17 cellular contexts compared by ENCODE assay signal in the genomic region with DNA sequence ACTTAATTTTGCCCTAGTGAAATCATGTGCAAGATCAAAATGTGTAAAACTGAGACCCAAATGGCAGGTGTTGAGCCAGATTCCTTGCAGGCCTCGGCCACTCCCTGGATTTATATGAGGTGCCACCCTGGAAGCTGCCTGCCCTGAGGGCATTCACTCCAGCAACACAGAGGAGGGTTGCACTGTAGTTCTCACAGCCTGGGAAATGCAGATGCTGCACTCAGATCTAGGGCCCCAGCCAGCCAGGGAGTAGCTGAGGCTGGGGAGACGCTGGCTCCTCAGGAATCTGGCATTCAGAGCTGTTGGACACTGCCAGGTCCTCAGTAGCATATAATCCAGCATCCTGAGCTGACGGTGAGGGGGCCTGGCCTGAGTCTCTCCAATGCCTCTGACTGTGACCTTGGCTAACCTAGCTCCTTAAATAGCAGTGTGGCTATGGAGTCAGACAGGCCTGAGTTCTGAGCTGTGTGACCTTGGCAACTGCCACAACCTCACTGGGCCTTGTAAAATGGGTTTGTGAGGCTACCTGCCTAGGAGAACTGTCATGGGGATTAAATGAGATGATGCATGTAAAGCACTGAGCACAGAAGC. TPM values are rescaled to one million over a fixed set of nuclear protein-coding genes. Genes with fewer than 3 reads are reported as not detected.
"Had no signal": no experiment of that assay in that cellular context is flagged by ENCODE, and none has a peak within 500 bp of the region (broad histone marks: within the 10 kb centered on the region; RNA-seq: fewer than 3 reads in every experiment).

No MANE protein-coding gene starts in this region.

- H3K9me3 ChIP-seq: thyroid gland had no signal

- H3K4me3 ChIP-seq: lung, thyroid gland had no signal

- H3K27me3 ChIP-seq: thyroid gland had no signal

- DNase-seq: activated CD4-positive, alpha-beta T cell treated with anti-CD3 and anti-CD28 coated beads, Interleukin-2, amount 10 ng/mL, durations not matched to agents 7 days and 5 days; activated CD4-positive, CD25-positive, alpha-beta regulatory T cell; activated CD8-positive, alpha-beta memory T cell treated with anti-CD3 and anti-CD28 coated beads for 24 hours; activated naive CD4-positive, alpha-beta T cell; activated naive CD8-positive, alpha-beta T cell treated with anti-CD3 and anti-CD28 coated beads, Interleukin-2, amount 10 ng/mL, durations not matched to agents 7 days and 5 days; cortex of kidney; effector CD4-positive, alpha-beta T cell; foreskin melanocyte; head of caudate nucleus; left cardiac atrium; midbrain; T-helper 2 cell; thyroid gland had no signal

- H3K4me1 Mint-ChIP-seq: activated CD4-positive, alpha-beta T cell treated with anti-CD3 and anti-CD28 coated beads, Interleukin-2, amount 10 ng/mL, durations not matched to agents 7 days and 5 days; activated naive CD8-positive, alpha-beta T cell treated with anti-CD3 and anti-CD28 coated beads, Interleukin-2, amount 10 ng/mL, durations not matched to agents 7 days and 5 days; neural crest cell; stimulated activated effector memory CD8-positive, alpha-beta T cell treated with anti-CD3 and anti-CD28 coated beads, Interleukin-12 subunit alpha, Interleukin-12 subunit beta, amount 100 ng/mL, for 72 hours had no signal

- H3K4me3 Mint-ChIP-seq: activated CD4-positive, alpha-beta T cell treated with anti-CD3 and anti-CD28 coated beads, Interleukin-2, amount 10 ng/mL, durations not matched to agents 7 days and 5 days; activated naive CD8-positive, alpha-beta T cell treated with anti-CD3 and anti-CD28 coated beads, Interleukin-2, amount 10 ng/mL, durations not matched to agents 7 days and 5 days; brain; neural crest cell; stimulated activated effector memory CD8-positive, alpha-beta T cell treated with anti-CD3 and anti-CD28 coated beads, Interleukin-12 subunit alpha, Interleukin-12 subunit beta, amount 100 ng/mL, for 72 hours had no signal

- ATAC-seq: stimulated activated effector memory CD8-positive, alpha-beta T cell treated with anti-CD3 and anti-CD28 coated beads, Interleukin-12 subunit alpha, Interleukin-12 subunit beta, amount 100 ng/mL, for 72 hours had no signal

- H3K4me1 ChIP-seq: thyroid gland had no signal

- H3K27ac ChIP-seq: thyroid gland had no signal

- H3K9me3 Mint-ChIP-seq: activated CD4-positive, alpha-beta T cell treated with anti-CD3 and anti-CD28 coated beads, Interleukin-2, amount 10 ng/mL, durations not matched to agents 7 days and 5 days; activated naive CD8-positive, alpha-beta T cell treated with anti-CD3 and anti-CD28 coated beads, Interleukin-2, amount 10 ng/mL, durations not matched to agents 7 days and 5 days; neural crest cell; stimulated activated effector memory CD8-positive, alpha-beta T cell treated with anti-CD3 and anti-CD28 coated beads, Interleukin-12 subunit alpha, Interleukin-12 subunit beta, amount 100 ng/mL, for 72 hours had no signal

- H3K36me3 ChIP-seq: thyroid gland had no signal

- H3K27ac Mint-ChIP-seq: activated CD4-positive, alpha-beta T cell treated with anti-CD3 and anti-CD28 coated beads, Interleukin-2, amount 10 ng/mL, durations not matched to agents 7 days and 5 days; activated naive CD8-positive, alpha-beta T cell treated with anti-CD3 and anti-CD28 coated beads, Interleukin-2, amount 10 ng/mL, durations not matched to agents 7 days and 5 days; stimulated activated effector memory CD8-positive, alpha-beta T cell treated with anti-CD3 and anti-CD28 coated beads, Interleukin-12 subunit alpha, Interleukin-12 subunit beta, amount 100 ng/mL, for 72 hours had no signal

- H3K36me3 Mint-ChIP-seq: activated naive CD8-positive, alpha-beta T cell treated with anti-CD3 and anti-CD28 coated beads, Interleukin-2, amount 10 ng/mL, durations not matched to agents 7 days and 5 days; brain; stimulated activated effector memory CD8-positive, alpha-beta T cell treated with anti-CD3 and anti-CD28 coated beads, Interleukin-12 subunit alpha, Interleukin-12 subunit beta, amount 100 ng/mL, for 72 hours had no signal

RNA-seq across cellular contexts. Expression of gene KCNMB1, which starts 8.7 kb away (rescaled TPM):
- total RNA-seq: activated CD4-positive, alpha-beta T cell treated with anti-CD3 and anti-CD28 coated beads, Interleukin-2, amount 10 ng/mL, durations not matched to agents 7 days and 5 days; activated naive CD8-positive, alpha-beta T cell treated with anti-CD3 and anti-CD28 coated beads, Interleukin-2, amount 10 ng/mL, durations not matched to agents 7 days and 5 days; neural crest cell had no signal
